ENCODE assay signal across 9 cellular contexts in the genomic region with DNA sequence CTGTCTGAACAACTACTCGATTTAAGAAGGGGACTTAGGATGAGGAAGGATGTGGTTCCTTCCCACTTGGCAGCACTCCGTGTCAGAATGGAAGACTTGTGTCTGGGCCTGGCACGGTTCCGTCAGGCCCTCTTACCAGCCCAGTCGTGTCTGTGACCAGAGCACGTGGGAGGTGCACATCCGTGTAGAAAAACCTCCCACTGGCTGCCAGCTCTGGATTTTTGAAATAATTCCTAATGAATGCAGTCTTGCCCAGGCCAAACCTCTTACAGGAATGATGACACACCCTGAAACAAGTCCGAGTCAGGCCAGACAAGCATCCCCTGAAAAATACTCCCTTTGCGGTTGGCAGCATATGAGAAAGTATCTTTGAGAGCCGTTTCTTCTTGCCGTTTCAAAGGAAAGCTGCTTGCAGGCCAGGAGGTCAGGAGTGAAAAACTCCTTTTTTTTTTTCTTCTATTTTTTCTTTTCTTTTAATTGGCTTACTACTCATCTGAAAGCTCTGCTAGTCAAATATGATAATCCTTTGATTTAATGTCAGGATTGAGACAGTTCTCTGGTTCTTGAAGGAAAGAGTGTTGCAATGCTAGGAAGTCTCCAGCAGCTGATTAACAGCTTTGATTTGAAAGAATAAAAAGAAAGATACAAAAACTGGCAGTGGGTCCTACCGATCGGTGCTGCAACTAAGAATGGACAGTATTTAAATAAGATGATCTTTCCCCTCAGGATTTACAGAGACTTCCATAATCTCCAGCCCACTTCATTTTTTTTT. TPM values are rescaled to one million over a fixed set of nuclear protein-coding genes. Genes with fewer than 3 reads are reported as not detected.
DNase-seq lines count a peak whose midpoint lies in the region; ATAC-seq, FAIRE-seq and TF ChIP-seq lines count a peak whose summit lies in the region.
"Had no signal": no experiment of that assay in that cellular context is flagged by ENCODE, and none has a peak within 500 bp of the region (broad histone marks: within the 10 kb centered on the region; RNA-seq: fewer than 3 reads in every experiment).

No MANE protein-coding gene starts in this region.

- no peaks in the 10 kb centered on the region for H3K9me1 ChIP-seq in endothelial cell of umbilical vein (replicated peaks; ENCODE audit: control insufficient read depth, extremely low read depth, insufficient read depth, low read length)

- DNase-seq in 8988T (peak; percentile 24), MG63 (peak; percentile 98), endothelial cell of umbilical vein (ENCODE audit: low read depth, low spot score) (peak; percentile 56), mesothelial cell of epicardium (ENCODE audit: low spot score in 2 of 2, unreplicated experiment in 2 of 2) (no peak), KG1 (lab: John Stamatoyannopoulos, UW) (no peak), OCI-LY7 (ENCODE audit: low spot score) (no peak)

- H3K4me3 ChIP-seq in MG63: no peak overlapping the region; the same call in 1 of the 2 replicates
- no peak overlapping the region for H3K4me3 ChIP-seq in endothelial cell of umbilical vein (replicated peaks in 1 of 3; ENCODE audit: insufficient read depth in 1 of 3, low read depth in 1 of 3, low read length in 3 of 3)
- no peak overlapping the region for H3K4me3 ChIP-seq in OCI-LY7 (ENCODE audit: low read depth, low read length, poor library complexity, severe bottlenecking)

- no peaks in the 10 kb centered on the region for H3K9me2 ChIP-seq in OCI-LY7 (ENCODE audit: insufficient read depth, low read length)

- H3K4me2 ChIP-seq in endothelial cell of umbilical vein (ENCODE audit: insufficient read depth, low read length): peak overlapping the region; percentile 2
- H3K4me2 ChIP-seq in OCI-LY7 (ENCODE audit: low read length): no peak overlapping the region

- peak overlapping the region; percentile 89 for H2AFZ ChIP-seq in endothelial cell of umbilical vein (ENCODE audit: low read depth, low read length)
- no peak overlapping the region for H2AFZ ChIP-seq in OCI-LY7 (ENCODE audit: low read length)

- no peaks in the 10 kb centered on the region for H3K36me3 Mint-ChIP-seq in mesothelial cell of epicardium

- no TSS peak for BruUV-seq in endothelial cell of umbilical vein (replicated peaks; lab: Mats Ljungman, UMichigan)
- BruUV-seq in OCI-LY7 (replicated peaks; lab: Mats Ljungman, UMichigan): no TSS peak

- no peaks in the 10 kb centered on the region for H3K9me3 Mint-ChIP-seq in mesothelial cell of epicardium

- H3K27ac ChIP-seq in endothelial cell of umbilical vein (ENCODE audit: insufficient read depth, low read depth, low read length) (no peak overlapping the region), OCI-LY7 (ENCODE audit: low read depth, low read length, poor library complexity, severe bottlenecking) (no peak overlapping the region)

- H3K9me3 ChIP-seq in MG63 (no peaks in the 10 kb centered on the region), endothelial cell of umbilical vein (replicated peaks; ENCODE audit: control insufficient read depth, insufficient read depth, low read length) (no peaks in the 10 kb centered on the region), OCI-LY7 (ENCODE audit: low read length) (no peaks in the 10 kb centered on the region)

- H3K79me2 ChIP-seq in endothelial cell of umbilical vein (ENCODE audit: control insufficient read depth, insufficient read depth, low read length) (no peaks in the 10 kb centered on the region), OCI-LY7 (ENCODE audit: insufficient read depth, low read depth, low read length) (no peaks in the 10 kb centered on the region)

- H3K27me3 Mint-ChIP-seq in mesothelial cell of epicardium (ENCODE audit: low read depth): no peaks in the 10 kb centered on the region
- H3K27me3 Mint-ChIP-seq: B cell had no signal

- H3K27me3 ChIP-seq in MG63 (no peaks in the 10 kb centered on the region), endothelial cell of umbilical vein (ENCODE audit: control insufficient read depth in 2 of 2, insufficient read depth in 2 of 2, low read length in 2 of 2) (no peaks in the 10 kb centered on the region)

- ATAC-seq in HG03175 (IDR thresholded peaks at IDR 0.05; ENCODE audit: unreplicated experiment) (no peak), HG02852 (IDR thresholded peaks at IDR 0.05; ENCODE audit: unreplicated experiment) (no peak)

- peak overlapping the region; percentile 93 for H3K27ac Mint-ChIP-seq in mesothelial cell of epicardium
- H3K27ac Mint-ChIP-seq: B cell had no signal

- H3K4me3 Mint-ChIP-seq in mesothelial cell of epicardium: no peak overlapping the region
- H3K4me3 Mint-ChIP-seq: B cell had no signal

- intact Hi-C loops in endothelial cell of umbilical vein (cut with micrococcal nuclease) (loop anchor here (1.0 to 2.0 kb wide), 2 partner anchors 19 to 33 kb away; a partner anchor contains a TSS), OCI-LY7 (cut with micrococcal nuclease; ENCODE audit: unreplicated experiment) (no loop called here)

- H3K4me1 ChIP-seq in endothelial cell of umbilical vein (ENCODE audit: control insufficient read depth, extremely low read depth, insufficient read depth, low read length) (peaks cover 11% of the 10 kb centered on the region), OCI-LY7 (ENCODE audit: insufficient read depth, low read length, poor library complexity, severe bottlenecking) (no peaks in the 10 kb centered on the region)

- CTCF ChIA-PET in endothelial cell of umbilical vein (lab: Charles Lee) (interaction anchor here (1.0 to 2.8 kb wide), 8 partner anchors 8 to 167 kb away, joined by 3 to 28 read pairs (median 4); a partner anchor contains a TSS), OCI-LY7 (lab: Charles Lee; ENCODE audit: unreplicated experiment) (no interaction called here)

- dilution Hi-C loops in endothelial cell of umbilical vein (cut with MboI; ENCODE audit: extremely low pct_ligation_motif_present, low sequenced_read_pairs): no loop called here

- H3K4me1 Mint-ChIP-seq in mesothelial cell of epicardium: peaks cover 48% of the 10 kb centered on the region

- peak; percentile 31 for FAIRE-seq in endothelial cell of umbilical vein (lab: Jason Lieb, UNC)

- H3K36me3 ChIP-seq in MG63 (no peaks in the 10 kb centered on the region), endothelial cell of umbilical vein (ENCODE audit: control insufficient read depth in 2 of 2, extremely low read depth in 1 of 2, insufficient read depth in 2 of 2, low read length in 2 of 2) (no peaks in the 10 kb centered on the region), OCI-LY7 (ENCODE audit: insufficient read depth, low read length) (no peaks in the 10 kb centered on the region)

- H3K9ac ChIP-seq in endothelial cell of umbilical vein (replicated peaks; ENCODE audit: extremely low read depth, insufficient read depth, low read length): no peak overlapping the region

- no peak for TF ChIP-seq POLR2A in endothelial cell of umbilical vein (IDR thresholded peaks at IDR 0.05; ENCODE audit: low read depth, low read length)

- TF ChIP-seq CTCF in endothelial cell of umbilical vein (IDR thresholded peaks at IDR 0.05; ENCODE audit: extremely low read depth in 1 of 2, insufficient read depth in 1 of 2, low read depth in 1 of 2, low read length in 2 of 2) (no peak), mesothelial cell of epicardium (IDR thresholded peaks at IDR 0.05; ENCODE audit: unreplicated experiment) (no peak), OCI-LY7 (conservative IDR thresholded peaks at IDR 0.05; ENCODE audit: low read length) (no peak)

- POLR2A ChIA-PET in endothelial cell of umbilical vein (lab: Charles Lee) (interaction anchor here (0.7 kb wide), 1 partner anchor 127 kb away, joined by 3 read pairs; no protein-coding TSS in a partner anchor), OCI-LY7 (lab: Charles Lee) (interaction anchor here (0.7 kb wide), 2 partner anchors 93 to 694 kb away, joined by 3 to 4 read pairs; no protein-coding TSS in a partner anchor)

- no peaks in the 10 kb centered on the region for H4K20me1 ChIP-seq in endothelial cell of umbilical vein (replicated peaks; ENCODE audit: control insufficient read depth, extremely low read depth, insufficient read depth, low read length)
- no peaks in the 10 kb centered on the region for H4K20me1 ChIP-seq in OCI-LY7 (ENCODE audit: insufficient read depth, low read length)

TF ChIP-seq in endothelial cell of umbilical vein, 7 proteins besides CTCF, POLR2A, EP300 and RAD21:
- TF ChIP-seq FOS (IDR thresholded peaks at IDR 0.05; ENCODE audit: borderline replicate concordance, insufficient read depth, low read length): peak; percentile 40
- no peak for TF ChIP-seq EZH2 (IDR thresholded peaks at IDR 0.05; ENCODE audit: borderline replicate concordance, low read depth, low read length, severe bottlenecking)

RNA-seq across cellular contexts. Expression of a gene that starts 19.8 kb away (rescaled TPM):
- 6.4 TPM in 2 replicates for total RNA-seq in MG63 (2014; rRNA removed; shearing (Covaris generic); ENCODE audit: low replicate concordance)
- total RNA-seq in endothelial cell of umbilical vein: 8.7 and 9.2 TPM in 2 replicates
- 3.4 and 4.3 TPM in 2 replicates for polyA plus RNA-seq in endothelial cell of umbilical vein
- polyA plus RNA-seq in endothelial cell of umbilical vein (2011; cell fraction: cytosol; rRNA removed): 5.1 and 6.4 TPM in 2 replicates
- polyA plus RNA-seq in endothelial cell of umbilical vein (2011; cell fraction: nucleus; rRNA removed): 7.1 and 9.7 TPM in 2 replicates
- polyA plus RNA-seq in endothelial cell of umbilical vein (2012): 3.1 and 4.0 TPM in 2 replicates
- polyA minus RNA-seq in endothelial cell of umbilical vein: 17.1 and 22.2 TPM in 2 replicates
- polyA minus RNA-seq in endothelial cell of umbilical vein (2011; cell fraction: cytosol; rRNA and poly(A)+ RNA removed): 10.3 TPM
- 20.5 and 43.4 TPM in 2 replicates for polyA minus RNA-seq in endothelial cell of umbilical vein (2011; cell fraction: nucleus; rRNA and poly(A)+ RNA removed)
- total RNA-seq in mesothelial cell of epicardium: 13.9 to 15.5 TPM (median 15.0 TPM) in 3 replicates
- 2.1 and 2.3 TPM in 2 replicates for total RNA-seq in OCI-LY7 (2014; rRNA removed; shearing (Covaris generic))
- 5.1 and 5.6 TPM in 2 replicates for total RNA-seq in OCI-LY7 (2022)

Comparison
In these comparisons a context has a peak if more than half of its experiments do, and no peak if none do; other contexts are left out.
1. DNase-seq: peak in 8988T (single experiment), MG63 (single experiment) and endothelial cell of umbilical vein (single experiment); none in mesothelial cell of epicardium (0 of 2), KG1 (single experiment) and OCI-LY7 (single experiment).